ENCODE assay signal across 1 cellular context in the genomic region with DNA sequence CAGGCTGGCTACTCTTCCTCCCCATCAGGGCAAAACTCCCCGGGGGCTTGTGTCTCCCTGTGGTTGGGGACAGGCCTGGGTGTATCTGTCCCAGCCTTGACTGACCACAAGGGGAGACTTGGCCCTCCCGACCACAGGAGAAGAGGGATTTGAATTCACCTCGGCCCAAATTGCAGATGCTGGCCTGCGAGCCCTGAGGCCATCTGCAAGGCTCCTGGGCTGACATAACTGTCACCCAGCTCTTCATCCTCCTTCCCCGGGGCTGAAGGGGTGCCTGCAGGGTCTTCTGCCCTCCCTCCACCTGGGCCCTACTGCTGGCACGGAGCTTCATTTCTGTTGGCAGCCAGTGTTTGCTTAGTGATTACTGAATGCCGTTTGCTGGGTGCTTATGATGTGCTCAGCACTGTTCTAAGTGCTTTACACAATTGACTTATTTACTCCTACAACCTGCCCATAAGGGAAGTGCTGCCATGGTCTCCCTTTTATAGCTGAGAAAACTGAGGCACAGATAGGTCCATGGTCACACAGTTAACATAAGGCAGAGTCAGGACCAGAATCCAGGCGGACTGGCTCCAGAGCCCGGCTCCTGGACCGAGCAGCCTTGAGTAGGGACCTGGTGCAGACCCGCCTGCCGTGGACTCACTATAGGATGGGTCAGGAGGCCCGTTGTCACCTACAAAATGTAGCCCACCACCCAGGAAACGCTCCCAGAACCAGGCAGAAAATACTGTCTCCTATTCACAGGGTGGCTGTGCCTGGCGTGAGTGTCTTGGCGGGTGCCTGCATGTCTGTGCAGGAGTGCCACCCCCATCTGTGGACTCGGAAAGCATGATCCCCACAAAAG.
TF ChIP-seq lines count a peak whose summit lies in the region.

No MANE protein-coding gene starts in this region.

TF ChIP-seq in IMR-90, 13 proteins besides CTCF, POLR2A, EP300 and RAD21 (continued from another document):
- TF ChIP-seq MAFK (IDR thresholded peaks at IDR 0.05; ENCODE audit: low read depth, low read length): no peak
- TF ChIP-seq, protein P1, sequence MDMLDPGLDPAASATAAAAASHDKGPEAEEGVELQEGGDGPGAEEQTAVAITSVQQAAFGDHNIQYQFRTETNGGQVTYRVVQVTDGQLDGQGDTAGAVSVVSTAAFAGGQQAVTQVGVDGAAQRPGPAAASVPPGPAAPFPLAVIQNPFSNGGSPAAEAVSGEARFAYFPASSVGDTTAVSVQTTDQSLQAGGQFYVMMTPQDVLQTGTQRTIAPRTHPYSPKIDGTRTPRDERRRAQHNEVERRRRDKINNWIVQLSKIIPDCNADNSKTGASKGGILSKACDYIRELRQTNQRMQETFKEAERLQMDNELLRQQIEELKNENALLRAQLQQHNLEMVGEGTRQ (IDR thresholded peaks at IDR 0.05; ENCODE audit: low read depth, low read length): no peak
- no peak for TF ChIP-seq RFX5 (IDR thresholded peaks at IDR 0.05; ENCODE audit: low read depth, low read length)
TF ChIP-seq in IMR-90: peak in this region for 0.
